ENCODE assay signal across 2 cellular contexts in the genomic region with DNA sequence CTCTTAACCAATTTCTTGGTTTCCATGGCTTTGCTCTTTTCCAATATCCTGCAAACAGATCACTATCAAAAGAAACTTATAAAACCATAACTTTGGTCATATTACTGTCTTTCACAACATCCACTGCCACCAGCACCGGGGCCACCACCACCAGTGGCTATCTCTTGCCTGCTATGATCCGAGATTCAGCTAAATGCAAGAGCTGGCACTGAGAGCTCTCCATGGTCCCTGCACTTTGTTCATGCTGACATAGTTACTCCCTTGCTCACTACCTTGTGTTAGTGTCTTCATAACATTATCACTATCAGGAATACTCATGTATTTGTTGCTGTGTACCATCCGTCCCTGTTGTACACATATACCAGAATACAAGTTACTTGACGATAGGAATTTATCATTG.
A peak's percentile ranks its signal among the peaks of the same experiment; 100 is the strongest.
TF ChIP-seq lines count a peak whose summit lies in the region.

No MANE protein-coding gene starts in this region.

TF ChIP-seq in HepG2, 621 proteins besides CTCF, POLR2A, EP300 and RAD21:
- TF ChIP-seq ZNF274 (CRISPR knock-in tag; IDR thresholded peaks at IDR 0.05) (no peak), ZNF7 (CRISPR knock-in tag; IDR thresholded peaks at IDR 0.05) (peak; percentile 78), MBNL3 (CRISPR knock-in tag; conservative IDR thresholded peaks at IDR 0.05) (no peak), SCMH1 (CRISPR knock-in tag; IDR thresholded peaks at IDR 0.05; ENCODE audit: borderline replicate concordance) (no peak), ZNF749 (CRISPR knock-in tag; IDR thresholded peaks at IDR 0.05; ENCODE audit: borderline replicate concordance) (no peak)
- TF ChIP-seq, protein P1, sequence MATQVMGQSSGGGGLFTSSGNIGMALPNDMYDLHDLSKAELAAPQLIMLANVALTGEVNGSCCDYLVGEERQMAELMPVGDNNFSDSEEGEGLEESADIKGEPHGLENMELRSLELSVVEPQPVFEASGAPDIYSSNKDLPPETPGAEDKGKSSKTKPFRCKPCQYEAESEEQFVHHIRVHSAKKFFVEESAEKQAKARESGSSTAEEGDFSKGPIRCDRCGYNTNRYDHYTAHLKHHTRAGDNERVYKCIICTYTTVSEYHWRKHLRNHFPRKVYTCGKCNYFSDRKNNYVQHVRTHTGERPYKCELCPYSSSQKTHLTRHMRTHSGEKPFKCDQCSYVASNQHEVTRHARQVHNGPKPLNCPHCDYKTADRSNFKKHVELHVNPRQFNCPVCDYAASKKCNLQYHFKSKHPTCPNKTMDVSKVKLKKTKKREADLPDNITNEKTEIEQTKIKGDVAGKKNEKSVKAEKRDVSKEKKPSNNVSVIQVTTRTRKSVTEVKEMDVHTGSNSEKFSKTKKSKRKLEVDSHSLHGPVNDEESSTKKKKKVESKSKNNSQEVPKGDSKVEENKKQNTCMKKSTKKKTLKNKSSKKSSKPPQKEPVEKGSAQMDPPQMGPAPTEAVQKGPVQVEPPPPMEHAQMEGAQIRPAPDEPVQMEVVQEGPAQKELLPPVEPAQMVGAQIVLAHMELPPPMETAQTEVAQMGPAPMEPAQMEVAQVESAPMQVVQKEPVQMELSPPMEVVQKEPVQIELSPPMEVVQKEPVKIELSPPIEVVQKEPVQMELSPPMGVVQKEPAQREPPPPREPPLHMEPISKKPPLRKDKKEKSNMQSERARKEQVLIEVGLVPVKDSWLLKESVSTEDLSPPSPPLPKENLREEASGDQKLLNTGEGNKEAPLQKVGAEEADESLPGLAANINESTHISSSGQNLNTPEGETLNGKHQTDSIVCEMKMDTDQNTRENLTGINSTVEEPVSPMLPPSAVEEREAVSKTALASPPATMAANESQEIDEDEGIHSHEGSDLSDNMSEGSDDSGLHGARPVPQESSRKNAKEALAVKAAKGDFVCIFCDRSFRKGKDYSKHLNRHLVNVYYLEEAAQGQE (IDR thresholded peaks at IDR 0.05; ENCODE audit: borderline replicate concordance in 1 of 2, low read depth in 1 of 2, low read length in 2 of 2) = peak in 1 of 2 experiments; percentile 54; a peak in 2 of 4 replicates
- TF ChIP-seq, protein P2, sequence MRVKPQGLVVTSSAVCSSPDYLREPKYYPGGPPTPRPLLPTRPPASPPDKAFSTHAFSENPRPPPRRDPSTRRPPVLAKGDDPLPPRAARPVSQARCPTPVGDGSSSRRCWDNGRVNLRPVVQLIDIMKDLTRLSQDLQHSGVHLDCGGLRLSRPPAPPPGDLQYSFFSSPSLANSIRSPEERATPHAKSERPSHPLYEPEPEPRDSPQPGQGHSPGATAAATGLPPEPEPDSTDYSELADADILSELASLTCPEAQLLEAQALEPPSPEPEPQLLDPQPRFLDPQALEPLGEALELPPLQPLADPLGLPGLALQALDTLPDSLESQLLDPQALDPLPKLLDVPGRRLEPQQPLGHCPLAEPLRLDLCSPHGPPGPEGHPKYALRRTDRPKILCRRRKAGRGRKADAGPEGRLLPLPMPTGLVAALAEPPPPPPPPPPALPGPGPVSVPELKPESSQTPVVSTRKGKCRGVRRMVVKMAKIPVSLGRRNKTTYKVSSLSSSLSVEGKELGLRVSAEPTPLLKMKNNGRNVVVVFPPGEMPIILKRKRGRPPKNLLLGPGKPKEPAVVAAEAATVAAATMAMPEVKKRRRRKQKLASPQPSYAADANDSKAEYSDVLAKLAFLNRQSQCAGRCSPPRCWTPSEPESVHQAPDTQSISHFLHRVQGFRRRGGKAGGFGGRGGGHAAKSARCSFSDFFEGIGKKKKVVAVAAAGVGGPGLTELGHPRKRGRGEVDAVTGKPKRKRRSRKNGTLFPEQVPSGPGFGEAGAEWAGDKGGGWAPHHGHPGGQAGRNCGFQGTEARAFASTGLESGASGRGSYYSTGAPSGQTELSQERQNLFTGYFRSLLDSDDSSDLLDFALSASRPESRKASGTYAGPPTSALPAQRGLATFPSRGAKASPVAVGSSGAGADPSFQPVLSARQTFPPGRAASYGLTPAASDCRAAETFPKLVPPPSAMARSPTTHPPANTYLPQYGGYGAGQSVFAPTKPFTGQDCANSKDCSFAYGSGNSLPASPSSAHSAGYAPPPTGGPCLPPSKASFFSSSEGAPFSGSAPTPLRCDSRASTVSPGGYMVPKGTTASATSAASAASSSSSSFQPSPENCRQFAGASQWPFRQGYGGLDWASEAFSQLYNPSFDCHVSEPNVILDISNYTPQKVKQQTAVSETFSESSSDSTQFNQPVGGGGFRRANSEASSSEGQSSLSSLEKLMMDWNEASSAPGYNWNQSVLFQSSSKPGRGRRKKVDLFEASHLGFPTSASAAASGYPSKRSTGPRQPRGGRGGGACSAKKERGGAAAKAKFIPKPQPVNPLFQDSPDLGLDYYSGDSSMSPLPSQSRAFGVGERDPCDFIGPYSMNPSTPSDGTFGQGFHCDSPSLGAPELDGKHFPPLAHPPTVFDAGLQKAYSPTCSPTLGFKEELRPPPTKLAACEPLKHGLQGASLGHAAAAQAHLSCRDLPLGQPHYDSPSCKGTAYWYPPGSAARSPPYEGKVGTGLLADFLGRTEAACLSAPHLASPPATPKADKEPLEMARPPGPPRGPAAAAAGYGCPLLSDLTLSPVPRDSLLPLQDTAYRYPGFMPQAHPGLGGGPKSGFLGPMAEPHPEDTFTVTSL (CRISPR knock-in tag; IDR thresholded peaks at IDR 0.05; ENCODE audit: borderline replicate concordance) = no peak

TF ChIP-seq in endothelial cell of umbilical vein, 7 proteins besides CTCF, POLR2A, EP300 and RAD21:
- TF ChIP-seq FOS (IDR thresholded peaks at IDR 0.05; ENCODE audit: borderline replicate concordance, insufficient read depth, low read length) (no peak), JUN (IDR thresholded peaks at IDR 0.05; ENCODE audit: borderline replicate concordance, insufficient read depth, insufficient read length, low read depth) (no peak), POLR2AphosphoS5 (IDR thresholded peaks at IDR 0.05; ENCODE audit: insufficient read depth, low read depth, low read length) (no peak), MYC (IDR thresholded peaks at IDR 0.05; ENCODE audit: low read depth, low read length) (no peak), GATA2 (IDR thresholded peaks at IDR 0.05; ENCODE audit: insufficient read depth, insufficient read length, low read depth, low read length) (no peak), EZH2 (IDR thresholded peaks at IDR 0.05; ENCODE audit: borderline replicate concordance, low read depth, low read length, severe bottlenecking) (no peak)
- TF ChIP-seq, protein P3, sequence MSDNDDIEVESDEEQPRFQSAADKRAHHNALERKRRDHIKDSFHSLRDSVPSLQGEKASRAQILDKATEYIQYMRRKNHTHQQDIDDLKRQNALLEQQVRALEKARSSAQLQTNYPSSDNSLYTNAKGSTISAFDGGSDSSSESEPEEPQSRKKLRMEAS (IDR thresholded peaks at IDR 0.05; ENCODE audit: insufficient read depth, insufficient read length) = no peak
